Comparison of ENCODE assay signal across 12 cellular contexts in the genomic region with DNA sequence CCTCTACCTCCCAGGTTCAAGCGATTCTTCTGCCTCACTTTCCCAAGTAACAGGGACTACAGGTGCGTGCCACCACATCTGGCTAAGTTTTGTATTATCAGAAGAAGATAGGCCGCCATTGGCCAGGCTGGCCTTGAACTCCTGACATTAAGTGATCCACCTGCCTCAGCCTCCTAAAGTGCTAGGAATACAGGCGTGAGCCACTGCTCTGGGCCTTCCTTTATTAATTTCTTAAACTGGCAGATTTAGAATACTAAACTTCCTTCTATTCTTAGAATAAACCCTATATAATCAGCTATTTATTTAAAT.
DNase-seq lines count a peak whose midpoint lies in the region; ATAC-seq and TF ChIP-seq lines count a peak whose summit lies in the region.
"Had no signal": no experiment of that assay in that cellular context is flagged by ENCODE, and none has a peak within 500 bp of the region (broad histone marks: within the 10 kb centered on the region; RNA-seq: fewer than 3 reads in every experiment).

No MANE protein-coding gene starts in this region.

- no peaks in the 10 kb centered on the region for H3K36me3 ChIP-seq in upper lobe of left lung
- H3K36me3 ChIP-seq: BE2C had no signal

- POLR2A ChIA-PET in T-cell (lab: Charles Lee), result interaction anchor here (0.5 to 5.0 kb wide), 12 partner anchors 9 to 973 kb away, joined by 4 to 75 read pairs (median 10); a partner anchor contains a TSS
- POLR2A ChIA-PET in HEK293T (lab: Yijun Ruan, JAX), result interaction anchor here (1.2 to 8.6 kb wide), 8 partner anchors 14 to 147 kb away, joined by 3 to 125 read pairs (median 12); a partner anchor contains a TSS

- ATAC-seq in T-cell (replicated peaks in 1 of 4) (no peak), upper lobe of left lung (ENCODE audit: low FRiP score in 2 of 2) (no peak)
- ATAC-seq: left ventricle myocardium superior had no signal

- H3K27me3 Mint-ChIP-seq in activated naive CD4-positive, alpha-beta T cell treated with anti-CD3 and anti-CD28 coated beads, Interleukin-2, amount 10 ng/mL, durations not matched to agents 7 days and 5 days, result no peaks in the 10 kb centered on the region
- H3K27me3 Mint-ChIP-seq in T-cell (no peaks in the 10 kb centered on the region), glutamatergic neuron (ENCODE audit: unreplicated experiment) (peaks cover 3% of the 10 kb centered on the region)

- no peak overlapping the region for H3K4me3 ChIP-seq in upper lobe of left lung

- 94% methylated on average over 4 of the region's 4 CpGs for WGBS in upper lobe of left lung, 2 donors

- H3K27ac ChIP-seq in upper lobe of left lung, result peak overlapping the region; percentile 94 to 99 (median 98)
- H3K27ac ChIP-seq in substantia nigra (ENCODE audit: low read depth, low read length, poor library complexity, severe bottlenecking), result no peak overlapping the region

- H3K9me3 ChIP-seq in upper lobe of left lung, result no peaks in the 10 kb centered on the region
- H3K9me3 ChIP-seq: BE2C had no signal

- peaks cover 53% of the 10 kb centered on the region for H3K4me1 Mint-ChIP-seq in activated naive CD4-positive, alpha-beta T cell treated with anti-CD3 and anti-CD28 coated beads, Interleukin-2, amount 10 ng/mL, durations not matched to agents 7 days and 5 days
- H3K4me1 Mint-ChIP-seq in T-cell (peaks cover 44 to 52% (median 45%) of the 10 kb centered on the region in 3 donors), glutamatergic neuron (ENCODE audit: low read depth, unreplicated experiment) (peaks cover 4% of the 10 kb centered on the region)

- TF ChIP-seq EP300 in upper lobe of left lung (IDR thresholded peaks at IDR 0.05), result no peak

- no peak for TF ChIP-seq POLR2A in upper lobe of left lung (IDR thresholded peaks at IDR 0.05)

- DNase-seq in activated naive CD4-positive, alpha-beta T cell treated with anti-CD3 and anti-CD28 coated beads, Interleukin-2, amount 10 ng/mL, durations not matched to agents 7 days and 5 days, result no peak
- DNase-seq in activated naive CD4-positive, alpha-beta T cell (lab: John Stamatoyannopoulos, UW), result no peak
- no peak for DNase-seq in T-cell
- DNase-seq in glutamatergic neuron, result no peak
- DNase-seq in upper lobe of left lung, result no peak
- no peak for DNase-seq in substantia nigra (lab: John Stamatoyannopoulos, UW)
- DNase-seq in NCI-H345 treated with DMSO at 0.1 percent for 48 hours (lab: John Stamatoyannopoulos, UW; ENCODE audit: unreplicated experiment), result no peak
- DNase-seq in HEK293T (ENCODE audit: extremely low spot score), result no peak
- DNase-seq: left ventricle myocardium superior, NCI-H1417 treated with DMSO at 0.1 percent for 48 hours, retina had no signal

- CTCF ChIA-PET in activated naive CD4-positive, alpha-beta T cell treated with anti-CD3 and anti-CD28 coated beads, Interleukin-2, amount 10 ng/mL, durations not matched to agents 7 days and 5 days (lab: Charles Lee), result interaction anchor here (0.7 to 1.7 kb wide), 3 partner anchors 9 to 103 kb away, joined by 4 to 7 read pairs (median 4); a partner anchor contains a TSS
- CTCF ChIA-PET in T-cell (lab: Charles Lee) (interaction anchor here (0.6 to 3.1 kb wide), 15 partner anchors 9 to 191 kb away, joined by 3 to 36 read pairs (median 4); a partner anchor contains a TSS), HEK293T (lab: Yijun Ruan, JAX) (interaction anchor here (0.7 kb wide), 1 partner anchor 32 kb away, joined by 4 read pairs; no protein-coding TSS in a partner anchor)

- peaks cover 3 to 16% (median 15%) of the 10 kb centered on the region in 4 donors for H3K4me1 ChIP-seq in upper lobe of left lung
- H3K4me1 ChIP-seq: BE2C had no signal

- no peak for TF ChIP-seq CTCF in glutamatergic neuron (IDR thresholded peaks at IDR 0.05; ENCODE audit: partially characterized antibody, unreplicated experiment)
- no peak for TF ChIP-seq CTCF in upper lobe of left lung (IDR thresholded peaks at IDR 0.05)

- H3K27me3 ChIP-seq in upper lobe of left lung, result no peaks in the 10 kb centered on the region
- H3K27me3 ChIP-seq: BE2C had no signal

- peak overlapping the region; percentile 84 for H3K27ac Mint-ChIP-seq in activated naive CD4-positive, alpha-beta T cell treated with anti-CD3 and anti-CD28 coated beads, Interleukin-2, amount 10 ng/mL, durations not matched to agents 7 days and 5 days
- peak overlapping the region; percentile 76 to 78 for H3K27ac Mint-ChIP-seq in T-cell
- H3K27ac Mint-ChIP-seq in glutamatergic neuron (ENCODE audit: unreplicated experiment), result no peak overlapping the region

- peaks cover 7% of the 10 kb centered on the region for H3K36me3 Mint-ChIP-seq in activated naive CD4-positive, alpha-beta T cell treated with anti-CD3 and anti-CD28 coated beads, Interleukin-2, amount 10 ng/mL, durations not matched to agents 7 days and 5 days
- no peaks in the 10 kb centered on the region for H3K36me3 Mint-ChIP-seq in T-cell
- H3K36me3 Mint-ChIP-seq in glutamatergic neuron (ENCODE audit: unreplicated experiment), result no peaks in the 10 kb centered on the region

- peak overlapping the region; percentile 62 for H3K4me3 Mint-ChIP-seq in activated naive CD4-positive, alpha-beta T cell treated with anti-CD3 and anti-CD28 coated beads, Interleukin-2, amount 10 ng/mL, durations not matched to agents 7 days and 5 days
- H3K4me3 Mint-ChIP-seq in T-cell, result peak overlapping the region; percentile 25 to 76 (median 41)
- H3K4me3 Mint-ChIP-seq in glutamatergic neuron (ENCODE audit: unreplicated experiment), result peak overlapping the region; percentile 12

- no peaks in the 10 kb centered on the region for H3K9me3 Mint-ChIP-seq in activated naive CD4-positive, alpha-beta T cell treated with anti-CD3 and anti-CD28 coated beads, Interleukin-2, amount 10 ng/mL, durations not matched to agents 7 days and 5 days
- H3K9me3 Mint-ChIP-seq in T-cell, result no peaks in the 10 kb centered on the region
- H3K9me3 Mint-ChIP-seq in glutamatergic neuron (ENCODE audit: unreplicated experiment), result peaks cover 2% of the 10 kb centered on the region

TF ChIP-seq in HEK293T, 16 proteins besides CTCF, POLR2A, EP300 and RAD21:
- TF ChIP-seq ARNT (IDR thresholded peaks at IDR 0.05) (no peak), FOXK2 (IDR thresholded peaks at IDR 0.05) (no peak), CTBP1 (IDR thresholded peaks at IDR 0.05; ENCODE audit: borderline replicate concordance) (no peak), ELF4 (IDR thresholded peaks at IDR 0.05) (no peak), HDGF (IDR thresholded peaks at IDR 0.05; ENCODE audit: borderline replicate concordance) (no peak), ZNF384 (IDR thresholded peaks at IDR 0.05) (no peak), LEF1 (IDR thresholded peaks at IDR 0.05; ENCODE audit: borderline replicate concordance) (no peak), SP1 (IDR thresholded peaks at IDR 0.05) (no peak), L3MBTL2 (conservative IDR thresholded peaks at IDR 0.05) (no peak), BHLHE40 (IDR thresholded peaks at IDR 0.05; ENCODE audit: borderline replicate concordance) (no peak), FOXA1 (IDR thresholded peaks at IDR 0.05) (no peak), NFRKB (IDR thresholded peaks at IDR 0.05) (no peak), FOXM1 (IDR thresholded peaks at IDR 0.05; ENCODE audit: borderline replicate concordance) (no peak)
- TF ChIP-seq, protein P1, sequence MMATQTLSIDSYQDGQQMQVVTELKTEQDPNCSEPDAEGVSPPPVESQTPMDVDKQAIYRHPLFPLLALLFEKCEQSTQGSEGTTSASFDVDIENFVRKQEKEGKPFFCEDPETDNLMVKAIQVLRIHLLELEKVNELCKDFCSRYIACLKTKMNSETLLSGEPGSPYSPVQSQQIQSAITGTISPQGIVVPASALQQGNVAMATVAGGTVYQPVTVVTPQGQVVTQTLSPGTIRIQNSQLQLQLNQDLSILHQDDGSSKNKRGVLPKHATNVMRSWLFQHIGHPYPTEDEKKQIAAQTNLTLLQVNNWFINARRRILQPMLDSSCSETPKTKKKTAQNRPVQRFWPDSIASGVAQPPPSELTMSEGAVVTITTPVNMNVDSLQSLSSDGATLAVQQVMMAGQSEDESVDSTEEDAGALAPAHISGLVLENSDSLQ (IDR thresholded peaks at IDR 0.05), result no peak

Comparison
In these comparisons a context has a peak if more than half of its experiments do, and no peak if none do; other contexts are left out.
1. H3K4me3 Mint-ChIP-seq: peak in every context shown above with its lines; median percentile 62 in activated naive CD4-positive, alpha-beta T cell treated with anti-CD3 and anti-CD28 coated beads, Interleukin-2, amount 10 ng/mL, durations not matched to agents 7 days and 5 days; 41 in T-cell; 12 in glutamatergic neuron.